In the genomic region with DNA sequence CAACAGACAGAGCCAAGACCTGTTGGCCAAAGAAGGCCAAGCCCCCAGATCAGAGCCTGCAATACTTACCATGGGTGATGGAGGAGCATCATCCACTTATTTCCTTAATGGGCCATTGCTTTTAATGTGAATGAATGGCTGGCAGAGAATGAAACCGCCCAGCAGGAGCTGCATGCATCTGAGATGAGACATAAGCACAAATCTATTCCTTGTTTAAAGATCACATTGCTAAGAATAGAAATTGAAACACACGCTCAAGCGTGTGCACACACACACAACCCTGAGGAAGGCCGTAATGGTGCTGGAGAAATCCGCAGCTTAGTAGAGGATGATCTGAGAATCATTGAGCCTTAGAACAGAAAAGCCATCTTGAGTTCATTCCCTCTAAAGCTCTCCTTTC, we compare ENCODE assay signal across 15 cellular contexts.
"Had no signal": no experiment of that assay in that cellular context is flagged by ENCODE, and none has a peak within 500 bp of the region (broad histone marks: within the 10 kb centered on the region; RNA-seq: fewer than 3 reads in every experiment).

No MANE protein-coding gene starts in this region.

- H3K9me3 ChIP-seq: mucosa of descending colon, prostate gland, thoracic aorta had no signal

- H3K36me3 Mint-ChIP-seq: natural killer cell had no signal

- H3K4me3 Mint-ChIP-seq: activated naive CD4-positive, alpha-beta T cell treated with anti-CD3 and anti-CD28 coated beads, Interleukin-2, amount 10 ng/mL, durations not matched to agents 7 days and 5 days; natural killer cell; stimulated activated naive CD8-positive, alpha-beta T cell treated with anti-CD3 and anti-CD28 coated beads, Interleukin-15, amount 100 ng/mL, for 72 hours; T-helper 1 cell treated with Interleukin-12 subunit alpha and Interleukin-12 subunit beta and Interleukin-4 antibody, amounts not matched to agents 30 μg/mL and 1 μg/mL, for 36 hours had no signal

- H3K4me1 ChIP-seq: prostate gland had no signal

- H3K4me3 ChIP-seq: mucosa of descending colon, prostate gland, thoracic aorta had no signal

- DNase-seq: activated CD4-positive, alpha-beta T cell treated with anti-CD3 and anti-CD28 coated beads, Interleukin-2, amount 50 U/mL, for 1 hour; activated naive CD4-positive, alpha-beta T cell treated with anti-CD3 and anti-CD28 coated beads, Interleukin-2, amount 10 ng/mL, durations not matched to agents 7 days and 5 days; activated T-cell treated with anti-CD3 and anti-CD28 coated beads for 4 hours; glutamatergic neuron; left colon; mammary epithelial cell; mucosa of descending colon; natural killer cell; stimulated activated CD4-positive, alpha-beta T cell treated with anti-CD3 and anti-CD28 coated beads, Interleukin-4, amount 100 ng/mL, for 4 hours; stimulated activated naive CD8-positive, alpha-beta T cell treated with anti-CD3 and anti-CD28 coated beads, Interleukin-15, amount 100 ng/mL, for 72 hours had no signal

- H3K27ac Mint-ChIP-seq: activated naive CD4-positive, alpha-beta T cell treated with anti-CD3 and anti-CD28 coated beads, Interleukin-2, amount 10 ng/mL, durations not matched to agents 7 days and 5 days; activated T-helper 2 cell treated with anti-CD3 and anti-CD28 coated beads, Interferon-gamma antibody, Interleukin-2, Interleukin-4, amounts not matched to agents 10 μg/mL and 5 μg/mL and 100 μg/mL, durations not matched to agents 14 hours and 24 hours and 36 hours; natural killer cell; stimulated activated naive CD8-positive, alpha-beta T cell treated with anti-CD3 and anti-CD28 coated beads, Interleukin-15, amount 100 ng/mL, for 72 hours; T-helper 1 cell treated with Interleukin-12 subunit alpha and Interleukin-12 subunit beta and Interleukin-4 antibody, amounts not matched to agents 30 μg/mL and 1 μg/mL, for 36 hours had no signal

- H3K36me3 ChIP-seq: prostate gland, thoracic aorta had no signal

- H3K27ac ChIP-seq: prostate gland, thoracic aorta had no signal

- H3K9me3 Mint-ChIP-seq: activated naive CD4-positive, alpha-beta T cell treated with anti-CD3 and anti-CD28 coated beads, Interleukin-2, amount 10 ng/mL, durations not matched to agents 7 days and 5 days; activated T-helper 2 cell treated with anti-CD3 and anti-CD28 coated beads, Interferon-gamma antibody, Interleukin-2, Interleukin-4, amounts not matched to agents 10 μg/mL and 5 μg/mL and 100 μg/mL, durations not matched to agents 14 hours and 24 hours and 36 hours; natural killer cell; stimulated activated naive CD8-positive, alpha-beta T cell treated with anti-CD3 and anti-CD28 coated beads, Interleukin-15, amount 100 ng/mL, for 72 hours; T-helper 1 cell treated with Interleukin-12 subunit alpha and Interleukin-12 subunit beta and Interleukin-4 antibody, amounts not matched to agents 30 μg/mL and 1 μg/mL, for 36 hours had no signal

- ATAC-seq: esophagus mucosa; left colon; mucosa of descending colon; stimulated activated naive CD8-positive, alpha-beta T cell treated with anti-CD3 and anti-CD28 coated beads, Interleukin-15, amount 100 ng/mL, for 72 hours had no signal
